ENCODE assay signal across 9 cellular contexts in genomic region chr2:174602741-174603140, GRCh38. TPM values are rescaled to one million over a fixed set of nuclear protein-coding genes. Genes with fewer than 3 reads are reported as not detected.
DNase-seq lines count a peak whose midpoint lies in the region; ATAC-seq and TF ChIP-seq lines count a peak whose summit lies in the region.
"Had no signal": no experiment of that assay in that cellular context is flagged by ENCODE, and none has a peak within 500 bp of the region (broad histone marks: within the 10 kb centered on the region; RNA-seq: fewer than 3 reads in every experiment).

No MANE protein-coding gene starts in this region.

- H3K4me2 ChIP-seq in neural progenitor cell = no peak overlapping the region

- 58 to 64% methylated on average over 3 of the region's 3 CpGs for WGBS in tibial nerve, 2 donors
- WGBS in stomach, 5 donors = 82 to 94% (median 85%) methylated on average over 3 of the region's 3 CpGs

- no peaks in the 10 kb centered on the region for H3K27me3 Mint-ChIP-seq in activated naive CD4-positive, alpha-beta T cell treated with anti-CD3 and anti-CD28 coated beads, Interleukin-2, amount 10 ng/mL, durations not matched to agents 7 days and 5 days
- H3K27me3 Mint-ChIP-seq in activated B cell treated with CpG ODN at 0.5 μM for 24 hours = no peaks in the 10 kb centered on the region
- no peaks in the 10 kb centered on the region for H3K27me3 Mint-ChIP-seq in neural progenitor cell (ENCODE audit: insufficient read depth, low read depth)

- POLR2A ChIA-PET in activated B cell treated with CpG ODN at 0.5 μM for 24 hours (lab: Charles Lee) = interaction anchor here (1.1 to 3.0 kb wide), 6 partner anchors 10 to 31 kb away, joined by 3 to 23 read pairs (median 8); no protein-coding TSS in a partner anchor

- no peak overlapping the region for H3K4me3 ChIP-seq in tibial nerve
- no peak overlapping the region for H3K4me3 ChIP-seq in stomach
- H3K4me3 ChIP-seq in neural progenitor cell = no peak overlapping the region
- H3K4me3 ChIP-seq: lower lobe of right lung had no signal

- TF ChIP-seq EP300 in tibial nerve (IDR thresholded peaks at IDR 0.05) = no peak
- TF ChIP-seq EP300 in stomach (IDR thresholded peaks at IDR 0.05) = no peak

- no peak for DNase-seq in activated naive CD4-positive, alpha-beta T cell treated with anti-CD3 and anti-CD28 coated beads, Interleukin-2, amount 10 ng/mL, durations not matched to agents 7 days and 5 days
- DNase-seq in activated naive CD4-positive, alpha-beta T cell treated with anti-CD3 and anti-CD28 coated beads, Interleukin-2, amount 50 U/mL, for 16 hours = no peak
- no peak for DNase-seq in activated B cell treated with CpG ODN at 0.5 μM for 24 hours
- peak; percentile 85 for DNase-seq in fibroblast of peridontal ligament (ENCODE audit: extremely low read depth)
- no peak for DNase-seq in tibial nerve (ENCODE audit: low spot score in 2 of 2)
- DNase-seq in stomach = no peak
- DNase-seq in neural progenitor cell (ENCODE audit: low spot score) = no peak
- DNase-seq: lower lobe of right lung had no signal

- no peaks in the 10 kb centered on the region for H3K36me3 ChIP-seq in tibial nerve
- no peaks in the 10 kb centered on the region for H3K36me3 ChIP-seq in stomach
- H3K36me3 ChIP-seq in neural progenitor cell = no peaks in the 10 kb centered on the region
- H3K36me3 ChIP-seq: lower lobe of right lung had no signal

- H3K4me3 Mint-ChIP-seq in activated naive CD4-positive, alpha-beta T cell treated with anti-CD3 and anti-CD28 coated beads, Interleukin-2, amount 10 ng/mL, durations not matched to agents 7 days and 5 days = no peak overlapping the region
- no peak overlapping the region for H3K4me3 Mint-ChIP-seq in activated B cell treated with CpG ODN at 0.5 μM for 24 hours
- H3K4me3 Mint-ChIP-seq in neural progenitor cell = no peak overlapping the region

- no peaks in the 10 kb centered on the region for H3K9me3 ChIP-seq in tibial nerve
- H3K9me3 ChIP-seq in stomach = no peaks in the 10 kb centered on the region
- no peaks in the 10 kb centered on the region for H3K9me3 ChIP-seq in neural progenitor cell (ENCODE audit: low read depth)
- H3K9me3 ChIP-seq: lower lobe of right lung had no signal

- peak overlapping the region; percentile 71 for H3K27ac Mint-ChIP-seq in activated naive CD4-positive, alpha-beta T cell treated with anti-CD3 and anti-CD28 coated beads, Interleukin-2, amount 10 ng/mL, durations not matched to agents 7 days and 5 days
- peak overlapping the region; percentile 68 for H3K27ac Mint-ChIP-seq in activated B cell treated with CpG ODN at 0.5 μM for 24 hours
- H3K27ac Mint-ChIP-seq in neural progenitor cell = no peak overlapping the region

- H3K4me1 ChIP-seq in tibial nerve (peaks cover 0 to 80% (median 43%) of the 10 kb centered on the region in 4 donors), stomach (peaks cover 13 to 71% (median 26%) of the 10 kb centered on the region in 4 donors), neural progenitor cell (no peaks in the 10 kb centered on the region)

- intact Hi-C loops in activated B cell treated with CpG ODN at 0.5 μM for 24 hours (cut with micrococcal nuclease) (loop anchor here (1.0 kb wide), 3 partner anchors 9 to 140 kb away; no protein-coding TSS in a partner anchor), stomach (cut with DNase I; ENCODE audit: low total_unique reads) (no loop called here)

- peak overlapping the region in 3 of 4 donors; percentile 41 to 82 (median 69) for H3K27ac ChIP-seq in tibial nerve
- H3K27ac ChIP-seq in stomach = no peak overlapping the region
- no peak overlapping the region for H3K27ac ChIP-seq in neural progenitor cell
- H3K27ac ChIP-seq: lower lobe of right lung had no signal

- TF ChIP-seq POLR2A in tibial nerve (IDR thresholded peaks at IDR 0.05) = no peak
- TF ChIP-seq POLR2A in stomach (IDR thresholded peaks at IDR 0.05) = no peak

- peaks cover 88% of the 10 kb centered on the region for H3K4me1 Mint-ChIP-seq in activated naive CD4-positive, alpha-beta T cell treated with anti-CD3 and anti-CD28 coated beads, Interleukin-2, amount 10 ng/mL, durations not matched to agents 7 days and 5 days
- peaks cover 82% of the 10 kb centered on the region for H3K4me1 Mint-ChIP-seq in activated B cell treated with CpG ODN at 0.5 μM for 24 hours
- H3K4me1 Mint-ChIP-seq in neural progenitor cell = no peaks in the 10 kb centered on the region

- peaks cover 66% of the 10 kb centered on the region for H3K36me3 Mint-ChIP-seq in activated naive CD4-positive, alpha-beta T cell treated with anti-CD3 and anti-CD28 coated beads, Interleukin-2, amount 10 ng/mL, durations not matched to agents 7 days and 5 days
- H3K36me3 Mint-ChIP-seq in activated B cell treated with CpG ODN at 0.5 μM for 24 hours (ENCODE audit: low read depth) = peaks cover 19% of the 10 kb centered on the region
- peaks cover 7% of the 10 kb centered on the region for H3K36me3 Mint-ChIP-seq in neural progenitor cell

- TF ChIP-seq CTCF in activated B cell treated with CpG ODN at 0.5 μM for 24 hours (IDR thresholded peaks at IDR 0.05) = no peak
- TF ChIP-seq CTCF in tibial nerve (IDR thresholded peaks at IDR 0.05) = no peak
- no peak for TF ChIP-seq CTCF in stomach (IDR thresholded peaks at IDR 0.05)
- no peak for TF ChIP-seq CTCF in neural progenitor cell (IDR thresholded peaks at IDR 0.05)

- CTCF ChIA-PET in activated naive CD4-positive, alpha-beta T cell treated with anti-CD3 and anti-CD28 coated beads, Interleukin-2, amount 10 ng/mL, durations not matched to agents 7 days and 5 days (lab: Charles Lee) = interaction anchor here (1.0 to 24.2 kb wide), 17 partner anchors 9 to 142 kb away, joined by 3 to 272 read pairs (median 5); no protein-coding TSS in a partner anchor
- CTCF ChIA-PET in activated B cell treated with CpG ODN at 0.5 μM for 24 hours (lab: Charles Lee) = interaction anchor here (0.8 to 8.1 kb wide), 12 partner anchors 9 to 140 kb away, joined by 3 to 125 read pairs (median 5); no protein-coding TSS in a partner anchor

- no peaks in the 10 kb centered on the region for H3F3A ChIP-seq in neural progenitor cell (ENCODE audit: low read depth)

- no peak overlapping the region for H2AFZ ChIP-seq in neural progenitor cell (replicated peaks)

- H3K27me3 ChIP-seq in tibial nerve (no peaks in the 10 kb centered on the region), stomach (no peaks in the 10 kb centered on the region), neural progenitor cell (no peaks in the 10 kb centered on the region)

- no peak overlapping the region for H3K9ac ChIP-seq in neural progenitor cell

- H4K20me1 ChIP-seq in neural progenitor cell (ENCODE audit: low read depth) = no peaks in the 10 kb centered on the region

- peaks cover 4% of the 10 kb centered on the region for H3K9me3 Mint-ChIP-seq in activated naive CD4-positive, alpha-beta T cell treated with anti-CD3 and anti-CD28 coated beads, Interleukin-2, amount 10 ng/mL, durations not matched to agents 7 days and 5 days
- no peaks in the 10 kb centered on the region for H3K9me3 Mint-ChIP-seq in activated B cell treated with CpG ODN at 0.5 μM for 24 hours
- peaks cover 2% of the 10 kb centered on the region for H3K9me3 Mint-ChIP-seq in neural progenitor cell

- no peak for ATAC-seq in activated B cell treated with CpG ODN at 0.5 μM for 24 hours (ENCODE audit: low read depth)
- ATAC-seq in GM19467 (IDR thresholded peaks at IDR 0.05; ENCODE audit: unreplicated experiment) = no peak

- no peaks in the 10 kb centered on the region for H3K79me2 ChIP-seq in neural progenitor cell (ENCODE audit: low read depth)

RNA-seq across cellular contexts. Expression of gene WIPF1, which starts 5.1 kb away (rescaled TPM):
- total RNA-seq in activated B cell treated with CpG ODN at 0.5 μM for 24 hours = 293 TPM in 2 replicates
- 10 to 100 TPM; 43.2 to 63.8 (median 52.9) TPM for total RNA-seq in tibial nerve
- 10 to 100 TPM in 4 of 5 donors, 1 to 10 TPM in 1; 9.4 to 43.8 (median 28.3) TPM for total RNA-seq in stomach
- polyA plus RNA-seq in stomach = 10 to 100 TPM in 2 of 3 donors, 1 to 10 TPM in 1; 8.8 to 22.3 (median 21.7) TPM
- total RNA-seq in neural progenitor cell (ENCODE audit: low replicate concordance) = 14.6 and 17.2 TPM in 2 replicates

Comparison
In these comparisons a context has a peak if more than half of its experiments do, and no peak if none do; other contexts are left out.
1. H3K27ac ChIP-seq: peak in tibial nerve (3 of 4); none in stomach (0 of 5) and neural progenitor cell (single experiment).